ENCODE assay signal across 1 cellular context in genomic region chr1:22141948-22142314, GRCh38.
TF ChIP-seq lines count a peak whose summit lies in the region.

No MANE protein-coding gene starts in this region.

TF ChIP-seq in GM12878, 131 proteins besides CTCF, POLR2A, EP300 and RAD21 (continued from another document):
- no peak for TF ChIP-seq ZBTB40 (IDR thresholded peaks at IDR 0.05; ENCODE audit: borderline replicate concordance)
- no peak for TF ChIP-seq MAX (IDR thresholded peaks at IDR 0.05; ENCODE audit: low read depth, low read length)
- no peak for TF ChIP-seq MEF2B (IDR thresholded peaks at IDR 0.05; ENCODE audit: partially characterized antibody, poor library complexity, severe bottlenecking)
- TF ChIP-seq ATF7 (IDR thresholded peaks at IDR 0.05; ENCODE audit: low read depth) = no peak
- TF ChIP-seq CHD1 (IDR thresholded peaks at IDR 0.05; ENCODE audit: low read depth, low read length) = no peak
